In genomic region chr3:191438150-191438814, GRCh38 we compare ENCODE assay signal across 8 cellular contexts. TPM values are rescaled to one million over a fixed set of nuclear protein-coding genes. Genes with fewer than 3 reads are reported as not detected.
"Had no signal": no experiment of that assay in that cellular context is flagged by ENCODE, and none has a peak within 500 bp of the region (broad histone marks: within the 10 kb centered on the region; RNA-seq: fewer than 3 reads in every experiment).

No MANE protein-coding gene starts in this region.

- H3K4me2 ChIP-seq: KMS-11 had no signal

- H3K27ac ChIP-seq: HL-60, KMS-11 had no signal

- FAIRE-seq: HTR-8/SVneo had no signal

- H3K9ac ChIP-seq: KMS-11 had no signal

- DNase-seq: IMR-90, KG1 had no signal

RNA-seq across cellular contexts. Expression of gene PYDC2, which starts 22.7 kb away (rescaled TPM):
- total RNA-seq: HT-29, HT1080, IMR-90 had no signal
- polyA plus RNA-seq: IgD-negative memory B cell, IMR-90 had no signal
